In the genomic region with DNA sequence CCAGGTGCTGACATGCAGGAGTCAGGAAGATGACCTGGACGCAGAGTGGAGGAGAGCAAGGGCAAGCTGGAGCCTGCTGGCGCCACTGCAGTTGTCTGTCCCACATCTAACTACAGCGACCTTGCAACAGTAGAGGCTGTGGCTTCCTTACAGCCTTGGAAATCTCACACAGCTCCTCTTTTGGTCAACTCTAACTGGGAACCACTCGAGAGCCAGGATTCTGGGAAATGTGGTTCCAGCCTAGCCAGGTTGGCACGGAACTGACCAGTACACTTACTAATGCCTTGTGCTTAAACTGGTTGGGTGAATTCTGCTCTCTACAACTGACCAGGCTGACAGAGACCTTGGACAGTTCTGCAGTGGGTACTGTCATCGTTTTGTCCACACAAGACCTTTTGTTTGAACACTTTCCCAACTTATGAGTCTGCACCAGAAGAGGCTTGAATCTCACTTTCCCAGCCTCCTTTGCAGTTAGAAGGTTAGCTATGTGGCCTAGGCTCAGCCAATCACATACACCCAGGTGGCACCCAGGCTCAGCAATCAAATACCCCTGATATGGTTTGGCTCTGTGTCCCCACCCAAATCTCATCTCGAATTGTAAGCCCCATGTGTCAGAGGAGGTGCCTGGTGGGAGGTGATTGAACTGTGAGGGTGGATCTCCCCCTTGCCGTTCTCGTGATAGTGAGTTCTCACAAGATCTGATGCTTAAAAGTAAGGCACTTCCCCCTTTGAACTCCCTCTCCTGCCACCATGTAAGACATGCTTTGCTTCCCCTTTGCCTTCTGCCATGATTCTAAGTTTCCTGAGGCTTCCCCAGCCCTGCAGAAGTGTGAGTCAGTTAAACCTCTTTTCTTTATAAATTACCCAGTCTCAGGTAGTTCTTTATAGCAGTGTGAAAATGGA, we compare ENCODE assay signal across 1 cellular context.
TF ChIP-seq lines count a peak whose summit lies in the region.

No MANE protein-coding gene starts in this region.

TF ChIP-seq in HepG2, 621 proteins besides CTCF, POLR2A, EP300 and RAD21 (continued from another document and continues in another):
- TF ChIP-seq, protein P1, sequence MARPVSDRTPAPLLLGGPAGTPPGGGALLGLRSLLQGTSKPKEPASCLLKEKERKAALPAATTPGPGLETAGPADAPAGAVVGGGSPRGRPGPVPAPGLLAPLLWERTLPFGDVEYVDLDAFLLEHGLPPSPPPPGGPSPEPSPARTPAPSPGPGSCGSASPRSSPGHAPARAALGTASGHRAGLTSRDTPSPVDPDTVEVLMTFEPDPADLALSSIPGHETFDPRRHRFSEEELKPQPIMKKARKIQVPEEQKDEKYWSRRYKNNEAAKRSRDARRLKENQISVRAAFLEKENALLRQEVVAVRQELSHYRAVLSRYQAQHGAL (CRISPR knock-in tag; IDR thresholded peaks at IDR 0.05; ENCODE audit: not compliant biosample characterization) = no peak
- no peak for TF ChIP-seq ZNF546 (CRISPR knock-in tag; conservative IDR thresholded peaks at IDR 0.05)
- TF ChIP-seq, protein P2, sequence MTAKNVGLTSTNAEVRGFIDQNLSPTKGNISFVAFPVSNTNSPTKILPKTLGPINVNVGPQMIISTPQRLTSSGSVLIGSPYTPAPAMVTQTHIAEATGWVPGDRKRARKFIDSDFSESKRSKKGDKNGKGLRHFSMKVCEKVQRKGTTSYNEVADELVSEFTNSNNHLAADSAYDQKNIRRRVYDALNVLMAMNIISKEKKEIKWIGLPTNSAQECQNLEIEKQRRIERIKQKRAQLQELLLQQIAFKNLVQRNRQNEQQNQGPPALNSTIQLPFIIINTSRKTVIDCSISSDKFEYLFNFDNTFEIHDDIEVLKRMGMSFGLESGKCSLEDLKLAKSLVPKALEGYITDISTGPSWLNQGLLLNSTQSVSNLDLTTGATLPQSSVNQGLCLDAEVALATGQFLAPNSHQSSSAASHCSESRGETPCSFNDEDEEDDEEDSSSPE (CRISPR knock-in tag; IDR thresholded peaks at IDR 0.05) = no peak
- TF ChIP-seq ZSCAN22 (CRISPR knock-in tag; IDR thresholded peaks at IDR 0.05) = no peak
- no peak for TF ChIP-seq JDP2 (CRISPR knock-in tag; IDR thresholded peaks at IDR 0.05; ENCODE audit: borderline replicate concordance)
- no peak for TF ChIP-seq ZNF790 (CRISPR knock-in tag; IDR thresholded peaks at IDR 0.05; ENCODE audit: borderline replicate concordance)
- no peak for TF ChIP-seq NAIF1 (CRISPR knock-in tag; IDR thresholded peaks at IDR 0.05; ENCODE audit: borderline replicate concordance)
- TF ChIP-seq ZNF569 (CRISPR knock-in tag; IDR thresholded peaks at IDR 0.05; ENCODE audit: borderline replicate concordance) = no peak
- TF ChIP-seq ZNF460 (CRISPR knock-in tag; IDR thresholded peaks at IDR 0.05; ENCODE audit: borderline replicate concordance) = no peak
- no peak; the same call in 1 of the 2 replicates for TF ChIP-seq RARA (CRISPR knock-in tag; IDR thresholded peaks at IDR 0.05)
- TF ChIP-seq WIZ (CRISPR knock-in tag; IDR thresholded peaks at IDR 0.05) = peak; percentile 22; the same call in 1 of the 2 replicates
- TF ChIP-seq TOE1 (CRISPR knock-in tag; IDR thresholded peaks at IDR 0.05) = no peak
- TF ChIP-seq, protein P3, sequence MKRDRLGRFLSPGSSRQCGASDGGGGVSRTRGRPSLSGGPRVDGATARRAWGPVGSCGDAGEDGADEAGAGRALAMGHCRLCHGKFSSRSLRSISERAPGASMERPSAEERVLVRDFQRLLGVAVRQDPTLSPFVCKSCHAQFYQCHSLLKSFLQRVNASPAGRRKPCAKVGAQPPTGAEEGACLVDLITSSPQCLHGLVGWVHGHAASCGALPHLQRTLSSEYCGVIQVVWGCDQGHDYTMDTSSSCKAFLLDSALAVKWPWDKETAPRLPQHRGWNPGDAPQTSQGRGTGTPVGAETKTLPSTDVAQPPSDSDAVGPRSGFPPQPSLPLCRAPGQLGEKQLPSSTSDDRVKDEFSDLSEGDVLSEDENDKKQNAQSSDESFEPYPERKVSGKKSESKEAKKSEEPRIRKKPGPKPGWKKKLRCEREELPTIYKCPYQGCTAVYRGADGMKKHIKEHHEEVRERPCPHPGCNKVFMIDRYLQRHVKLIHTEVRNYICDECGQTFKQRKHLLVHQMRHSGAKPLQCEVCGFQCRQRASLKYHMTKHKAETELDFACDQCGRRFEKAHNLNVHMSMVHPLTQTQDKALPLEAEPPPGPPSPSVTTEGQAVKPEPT (CRISPR knock-in tag; IDR thresholded peaks at IDR 0.05; ENCODE audit: low read depth) = no peak
- TF ChIP-seq, protein P4, sequence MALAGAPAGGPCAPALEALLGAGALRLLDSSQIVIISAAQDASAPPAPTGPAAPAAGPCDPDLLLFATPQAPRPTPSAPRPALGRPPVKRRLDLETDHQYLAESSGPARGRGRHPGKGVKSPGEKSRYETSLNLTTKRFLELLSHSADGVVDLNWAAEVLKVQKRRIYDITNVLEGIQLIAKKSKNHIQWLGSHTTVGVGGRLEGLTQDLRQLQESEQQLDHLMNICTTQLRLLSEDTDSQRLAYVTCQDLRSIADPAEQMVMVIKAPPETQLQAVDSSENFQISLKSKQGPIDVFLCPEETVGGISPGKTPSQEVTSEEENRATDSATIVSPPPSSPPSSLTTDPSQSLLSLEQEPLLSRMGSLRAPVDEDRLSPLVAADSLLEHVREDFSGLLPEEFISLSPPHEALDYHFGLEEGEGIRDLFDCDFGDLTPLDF (CRISPR knock-in tag; IDR thresholded peaks at IDR 0.05) = no peak
- TF ChIP-seq PCBP2 (optimal IDR thresholded peaks at IDR 0.05; ENCODE audit: low read depth, low read length, poor library complexity, severe bottlenecking) = no peak
- TF ChIP-seq POLR2AphosphoS2 (IDR thresholded peaks at IDR 0.05; ENCODE audit: low read depth, low read length) = no peak
- no peak for TF ChIP-seq CREM (IDR thresholded peaks at IDR 0.05)
- TF ChIP-seq CREM (CRISPR knock-in tag; IDR thresholded peaks at IDR 0.05) = no peak
- TF ChIP-seq ZBTB42 (CRISPR knock-in tag; IDR thresholded peaks at IDR 0.05) = no peak
- TF ChIP-seq REXO4 (CRISPR knock-in tag; IDR thresholded peaks at IDR 0.05; ENCODE audit: borderline replicate concordance) = no peak
- TF ChIP-seq NFYC (CRISPR knock-in tag; IDR thresholded peaks at IDR 0.05) = peak; percentile 75
- no peak for TF ChIP-seq HES4 (CRISPR knock-in tag; IDR thresholded peaks at IDR 0.05; ENCODE audit: borderline replicate concordance)
- TF ChIP-seq CENPT (CRISPR knock-in tag; IDR thresholded peaks at IDR 0.05; ENCODE audit: low read depth) = no peak
- TF ChIP-seq ZNF30 (CRISPR knock-in tag; IDR thresholded peaks at IDR 0.05) = no peak
- TF ChIP-seq ZNF484 (CRISPR knock-in tag; IDR thresholded peaks at IDR 0.05; ENCODE audit: borderline replicate concordance, low read depth) = no peak
- TF ChIP-seq, protein P5, sequence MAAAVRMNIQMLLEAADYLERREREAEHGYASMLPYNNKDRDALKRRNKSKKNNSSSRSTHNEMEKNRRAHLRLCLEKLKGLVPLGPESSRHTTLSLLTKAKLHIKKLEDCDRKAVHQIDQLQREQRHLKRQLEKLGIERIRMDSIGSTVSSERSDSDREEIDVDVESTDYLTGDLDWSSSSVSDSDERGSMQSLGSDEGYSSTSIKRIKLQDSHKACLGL (CRISPR knock-in tag; IDR thresholded peaks at IDR 0.05) = no peak; the same call in 1 of the 2 replicates
- no peak for TF ChIP-seq MTF1 (CRISPR knock-in tag; IDR thresholded peaks at IDR 0.05)
- peak; percentile 84; the same call in 1 of the 2 replicates for TF ChIP-seq ZNF605 (CRISPR knock-in tag; IDR thresholded peaks at IDR 0.05)
- 0 out of 2 replicates have a peak, but pooled peaks have one; percentile 19 for TF ChIP-seq ZSCAN31 (CRISPR knock-in tag; IDR thresholded peaks at IDR 0.05; ENCODE audit: low read depth)
- no peak for TF ChIP-seq RAD51 (IDR thresholded peaks at IDR 0.05; ENCODE audit: borderline replicate concordance)
- no peak for TF ChIP-seq SSRP1 (CRISPR knock-in tag; IDR thresholded peaks at IDR 0.05)
- TF ChIP-seq FOXJ3 (CRISPR knock-in tag; IDR thresholded peaks at IDR 0.05; ENCODE audit: borderline replicate concordance) = no peak
- TF ChIP-seq ZSCAN29 (CRISPR knock-in tag; conservative IDR thresholded peaks at IDR 0.05) = no peak; the same call in 1 of the 2 replicates
- no peak for TF ChIP-seq RNF2 (conservative IDR thresholded peaks at IDR 0.05; ENCODE audit: low read depth)
- TF ChIP-seq NCOR1 (IDR thresholded peaks at IDR 0.05; ENCODE audit: borderline replicate concordance, low read length) = no peak
- TF ChIP-seq, protein P6, sequence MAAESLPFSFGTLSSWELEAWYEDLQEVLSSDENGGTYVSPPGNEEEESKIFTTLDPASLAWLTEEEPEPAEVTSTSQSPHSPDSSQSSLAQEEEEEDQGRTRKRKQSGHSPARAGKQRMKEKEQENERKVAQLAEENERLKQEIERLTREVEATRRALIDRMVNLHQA (CRISPR knock-in tag; IDR thresholded peaks at IDR 0.05) = no peak
- TF ChIP-seq ZNF430 (CRISPR knock-in tag; IDR thresholded peaks at IDR 0.05) = peak; percentile 88
- TF ChIP-seq, protein P7, sequence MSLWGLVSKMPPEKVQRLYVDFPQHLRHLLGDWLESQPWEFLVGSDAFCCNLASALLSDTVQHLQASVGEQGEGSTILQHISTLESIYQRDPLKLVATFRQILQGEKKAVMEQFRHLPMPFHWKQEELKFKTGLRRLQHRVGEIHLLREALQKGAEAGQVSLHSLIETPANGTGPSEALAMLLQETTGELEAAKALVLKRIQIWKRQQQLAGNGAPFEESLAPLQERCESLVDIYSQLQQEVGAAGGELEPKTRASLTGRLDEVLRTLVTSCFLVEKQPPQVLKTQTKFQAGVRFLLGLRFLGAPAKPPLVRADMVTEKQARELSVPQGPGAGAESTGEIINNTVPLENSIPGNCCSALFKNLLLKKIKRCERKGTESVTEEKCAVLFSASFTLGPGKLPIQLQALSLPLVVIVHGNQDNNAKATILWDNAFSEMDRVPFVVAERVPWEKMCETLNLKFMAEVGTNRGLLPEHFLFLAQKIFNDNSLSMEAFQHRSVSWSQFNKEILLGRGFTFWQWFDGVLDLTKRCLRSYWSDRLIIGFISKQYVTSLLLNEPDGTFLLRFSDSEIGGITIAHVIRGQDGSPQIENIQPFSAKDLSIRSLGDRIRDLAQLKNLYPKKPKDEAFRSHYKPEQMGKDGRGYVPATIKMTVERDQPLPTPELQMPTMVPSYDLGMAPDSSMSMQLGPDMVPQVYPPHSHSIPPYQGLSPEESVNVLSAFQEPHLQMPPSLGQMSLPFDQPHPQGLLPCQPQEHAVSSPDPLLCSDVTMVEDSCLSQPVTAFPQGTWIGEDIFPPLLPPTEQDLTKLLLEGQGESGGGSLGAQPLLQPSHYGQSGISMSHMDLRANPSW (CRISPR knock-in tag; IDR thresholded peaks at IDR 0.05; ENCODE audit: borderline replicate concordance) = no peak
- TF ChIP-seq TCF7 (IDR thresholded peaks at IDR 0.05; ENCODE audit: low read depth) = 0 out of 2 replicates have a peak, but pooled peaks have one; percentile 13
- TF ChIP-seq, protein P8, sequence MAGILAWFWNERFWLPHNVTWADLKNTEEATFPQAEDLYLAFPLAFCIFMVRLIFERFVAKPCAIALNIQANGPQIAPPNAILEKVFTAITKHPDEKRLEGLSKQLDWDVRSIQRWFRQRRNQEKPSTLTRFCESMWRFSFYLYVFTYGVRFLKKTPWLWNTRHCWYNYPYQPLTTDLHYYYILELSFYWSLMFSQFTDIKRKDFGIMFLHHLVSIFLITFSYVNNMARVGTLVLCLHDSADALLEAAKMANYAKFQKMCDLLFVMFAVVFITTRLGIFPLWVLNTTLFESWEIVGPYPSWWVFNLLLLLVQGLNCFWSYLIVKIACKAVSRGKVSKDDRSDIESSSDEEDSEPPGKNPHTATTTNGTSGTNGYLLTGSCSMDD (CRISPR knock-in tag; IDR thresholded peaks at IDR 0.05) = no peak
- TF ChIP-seq NR2F6 (IDR thresholded peaks at IDR 0.05) = no peak
- TF ChIP-seq NR2F6 (CRISPR knock-in tag; IDR thresholded peaks at IDR 0.05) = no peak; the same call in 1 of the 2 replicates
- TF ChIP-seq BORCS8-MEF2B (CRISPR knock-in tag; IDR thresholded peaks at IDR 0.05) = no peak
- TF ChIP-seq, protein P9, sequence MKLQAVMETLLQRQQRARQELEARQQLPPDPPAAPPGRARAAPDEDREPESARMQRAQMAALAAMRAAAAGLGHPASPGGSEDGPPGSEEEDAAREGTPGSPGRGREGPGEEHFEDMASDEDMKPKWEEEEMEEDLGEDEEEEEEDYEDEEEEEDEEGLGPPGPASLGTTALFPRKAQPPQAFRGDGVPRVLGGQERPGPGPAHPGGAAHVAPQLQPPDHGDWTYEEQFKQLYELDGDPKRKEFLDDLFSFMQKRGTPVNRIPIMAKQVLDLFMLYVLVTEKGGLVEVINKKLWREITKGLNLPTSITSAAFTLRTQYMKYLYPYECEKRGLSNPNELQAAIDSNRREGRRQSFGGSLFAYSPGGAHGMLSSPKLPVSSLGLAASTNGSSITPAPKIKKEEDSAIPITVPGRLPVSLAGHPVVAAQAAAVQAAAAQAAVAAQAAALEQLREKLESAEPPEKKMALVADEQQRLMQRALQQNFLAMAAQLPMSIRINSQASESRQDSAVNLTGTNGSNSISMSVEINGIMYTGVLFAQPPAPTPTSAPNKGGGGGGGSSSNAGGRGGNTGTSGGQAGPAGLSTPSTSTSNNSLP (IDR thresholded peaks at IDR 0.05; ENCODE audit: low read depth, low read length) = no peak
- TF ChIP-seq HDAC2 (CRISPR knock-in tag; IDR thresholded peaks at IDR 0.05) = peak; percentile 45; the same call in 1 of the 2 replicates
- no peak; the same call in 1 of the 2 replicates for TF ChIP-seq ZNF431 (CRISPR knock-in tag; IDR thresholded peaks at IDR 0.05; ENCODE audit: borderline replicate concordance, low read depth)
- no peak for TF ChIP-seq ONECUT2 (CRISPR knock-in tag; IDR thresholded peaks at IDR 0.05)
- no peak for TF ChIP-seq MZF1 (CRISPR knock-in tag; IDR thresholded peaks at IDR 0.05; ENCODE audit: borderline replicate concordance)
- TF ChIP-seq SOX13 (IDR thresholded peaks at IDR 0.05) = no peak
- peak in 1 of 2 experiments; percentile 39; a peak in 1 of 4 replicates for TF ChIP-seq SOX13 (CRISPR knock-in tag; conservative IDR thresholded peaks at IDR 0.05 in 1 of 2, IDR thresholded peaks at IDR 0.05 in 1 of 2)
- no peak for TF ChIP-seq ETV6 (CRISPR knock-in tag; conservative IDR thresholded peaks at IDR 0.05)
- no peak for TF ChIP-seq ZFY (CRISPR knock-in tag; IDR thresholded peaks at IDR 0.05)
- no peak for TF ChIP-seq MLLT10 (CRISPR knock-in tag; IDR thresholded peaks at IDR 0.05)
- peak; percentile 73 for TF ChIP-seq SAP130 (CRISPR knock-in tag; IDR thresholded peaks at IDR 0.05; ENCODE audit: low read depth)
- TF ChIP-seq SIN3A (IDR thresholded peaks at IDR 0.05; ENCODE audit: borderline replicate concordance, low read depth, low read length) = peak; percentile 76; the same call in 1 of the 2 replicates
- TF ChIP-seq, protein P10, sequence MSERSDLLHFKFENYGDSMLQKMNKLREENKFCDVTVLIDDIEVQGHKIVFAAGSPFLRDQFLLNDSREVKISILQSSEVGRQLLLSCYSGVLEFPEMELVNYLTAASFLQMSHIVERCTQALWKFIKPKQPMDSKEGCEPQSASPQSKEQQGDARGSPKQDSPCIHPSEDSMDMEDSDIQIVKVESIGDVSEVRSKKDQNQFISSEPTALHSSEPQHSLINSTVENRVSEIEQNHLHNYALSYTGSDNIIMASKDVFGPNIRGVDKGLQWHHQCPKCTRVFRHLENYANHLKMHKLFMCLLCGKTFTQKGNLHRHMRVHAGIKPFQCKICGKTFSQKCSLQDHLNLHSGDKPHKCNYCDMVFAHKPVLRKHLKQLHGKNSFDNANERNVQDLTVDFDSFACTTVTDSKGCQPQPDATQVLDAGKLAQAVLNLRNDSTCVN (CRISPR knock-in tag; IDR thresholded peaks at IDR 0.05; ENCODE audit: borderline replicate concordance) = no peak
- no peak for TF ChIP-seq ZNF607 (CRISPR knock-in tag; IDR thresholded peaks at IDR 0.05; ENCODE audit: borderline replicate concordance)
